Comparison of ENCODE assay signal across 1 cellular context in the genomic region with DNA sequence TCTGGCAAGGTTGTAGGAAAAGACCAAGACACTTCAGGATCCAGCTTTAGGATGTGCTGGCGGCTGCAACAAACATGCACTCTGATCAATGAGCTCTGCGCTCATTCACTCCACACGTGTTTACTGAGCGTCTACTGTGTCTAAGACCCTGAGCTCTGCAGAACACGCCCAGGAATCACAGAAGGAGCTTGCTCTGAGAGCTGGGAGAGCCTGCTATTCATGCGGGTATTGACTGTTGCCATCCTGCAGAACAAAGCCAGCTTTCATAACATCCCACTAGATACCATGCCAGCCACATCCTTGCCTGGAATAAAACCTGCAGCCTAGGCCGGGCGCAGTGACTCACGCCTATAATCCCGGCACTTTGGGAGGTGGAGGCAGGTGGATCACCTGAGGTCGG.
TF ChIP-seq lines count a peak whose summit lies in the region.

No MANE protein-coding gene starts in this region.

TF ChIP-seq in HepG2, 621 proteins besides CTCF, POLR2A, EP300 and RAD21 (continues in another document):
- TF ChIP-seq SRSF1 (optimal IDR thresholded peaks at IDR 0.05; ENCODE audit: low read depth, low read length) (no peak), TBX2 (CRISPR knock-in tag; IDR thresholded peaks at IDR 0.05; ENCODE audit: borderline replicate concordance) (0 out of 2 replicates have a peak, but pooled peaks have one; percentile 59), ZNF816 (CRISPR knock-in tag; IDR thresholded peaks at IDR 0.05; ENCODE audit: borderline replicate concordance) (no peak), SPEN (CRISPR knock-in tag; IDR thresholded peaks at IDR 0.05; ENCODE audit: low read depth) (no peak), HMG20B (CRISPR knock-in tag; conservative IDR thresholded peaks at IDR 0.05) (peak; percentile 59; the same call in 1 of the 2 replicates), ZNF572 (CRISPR knock-in tag; IDR thresholded peaks at IDR 0.05) (0 out of 2 replicates have a peak, but pooled peaks have one; percentile 36), TCF12 (IDR thresholded peaks at IDR 0.05) (no peak), TCF12 (CRISPR knock-in tag; IDR thresholded peaks at IDR 0.05) (no peak), ZNF567 (CRISPR knock-in tag; IDR thresholded peaks at IDR 0.05; ENCODE audit: borderline replicate concordance) (no peak), KLF9 (CRISPR knock-in tag; IDR thresholded peaks at IDR 0.05; ENCODE audit: low read depth) (no peak), ZNF558 (CRISPR knock-in tag; IDR thresholded peaks at IDR 0.05; ENCODE audit: borderline replicate concordance) (no peak), POLR2G (IDR thresholded peaks at IDR 0.05; ENCODE audit: low read depth, low read length) (no peak), PAWR (CRISPR knock-in tag; IDR thresholded peaks at IDR 0.05; ENCODE audit: borderline replicate concordance) (no peak), SAFB2 (CRISPR knock-in tag; IDR thresholded peaks at IDR 0.05; ENCODE audit: borderline replicate concordance, low read depth) (no peak), RARG (CRISPR knock-in tag; IDR thresholded peaks at IDR 0.05; ENCODE audit: low read depth) (no peak), ZNF616 (CRISPR knock-in tag; IDR thresholded peaks at IDR 0.05; ENCODE audit: low read depth) (no peak), ZNF3 (CRISPR knock-in tag; IDR thresholded peaks at IDR 0.05) (peak; percentile 85; the same call in 1 of the 2 replicates), ZNF510 (CRISPR knock-in tag; IDR thresholded peaks at IDR 0.05; ENCODE audit: low read depth) (no peak), XRCC5 (optimal IDR thresholded peaks at IDR 0.05; ENCODE audit: low read length) (no peak), ZNF337 (CRISPR knock-in tag; IDR thresholded peaks at IDR 0.05; ENCODE audit: borderline replicate concordance, low read depth) (no peak), ZNF10 (CRISPR knock-in tag; IDR thresholded peaks at IDR 0.05; ENCODE audit: borderline replicate concordance, low read depth) (no peak), LCORL (IDR thresholded peaks at IDR 0.05) (no peak), LCORL (CRISPR knock-in tag; IDR thresholded peaks at IDR 0.05) (no peak), ZNF138 (CRISPR knock-in tag; IDR thresholded peaks at IDR 0.05; ENCODE audit: low read depth) (no peak), KAT2B (IDR thresholded peaks at IDR 0.05; ENCODE audit: borderline replicate concordance, low read depth, low read length) (no peak), FOSL2 (CRISPR knock-in tag; IDR thresholded peaks at IDR 0.05) (peak; percentile 78)
- TF ChIP-seq, protein P1, sequence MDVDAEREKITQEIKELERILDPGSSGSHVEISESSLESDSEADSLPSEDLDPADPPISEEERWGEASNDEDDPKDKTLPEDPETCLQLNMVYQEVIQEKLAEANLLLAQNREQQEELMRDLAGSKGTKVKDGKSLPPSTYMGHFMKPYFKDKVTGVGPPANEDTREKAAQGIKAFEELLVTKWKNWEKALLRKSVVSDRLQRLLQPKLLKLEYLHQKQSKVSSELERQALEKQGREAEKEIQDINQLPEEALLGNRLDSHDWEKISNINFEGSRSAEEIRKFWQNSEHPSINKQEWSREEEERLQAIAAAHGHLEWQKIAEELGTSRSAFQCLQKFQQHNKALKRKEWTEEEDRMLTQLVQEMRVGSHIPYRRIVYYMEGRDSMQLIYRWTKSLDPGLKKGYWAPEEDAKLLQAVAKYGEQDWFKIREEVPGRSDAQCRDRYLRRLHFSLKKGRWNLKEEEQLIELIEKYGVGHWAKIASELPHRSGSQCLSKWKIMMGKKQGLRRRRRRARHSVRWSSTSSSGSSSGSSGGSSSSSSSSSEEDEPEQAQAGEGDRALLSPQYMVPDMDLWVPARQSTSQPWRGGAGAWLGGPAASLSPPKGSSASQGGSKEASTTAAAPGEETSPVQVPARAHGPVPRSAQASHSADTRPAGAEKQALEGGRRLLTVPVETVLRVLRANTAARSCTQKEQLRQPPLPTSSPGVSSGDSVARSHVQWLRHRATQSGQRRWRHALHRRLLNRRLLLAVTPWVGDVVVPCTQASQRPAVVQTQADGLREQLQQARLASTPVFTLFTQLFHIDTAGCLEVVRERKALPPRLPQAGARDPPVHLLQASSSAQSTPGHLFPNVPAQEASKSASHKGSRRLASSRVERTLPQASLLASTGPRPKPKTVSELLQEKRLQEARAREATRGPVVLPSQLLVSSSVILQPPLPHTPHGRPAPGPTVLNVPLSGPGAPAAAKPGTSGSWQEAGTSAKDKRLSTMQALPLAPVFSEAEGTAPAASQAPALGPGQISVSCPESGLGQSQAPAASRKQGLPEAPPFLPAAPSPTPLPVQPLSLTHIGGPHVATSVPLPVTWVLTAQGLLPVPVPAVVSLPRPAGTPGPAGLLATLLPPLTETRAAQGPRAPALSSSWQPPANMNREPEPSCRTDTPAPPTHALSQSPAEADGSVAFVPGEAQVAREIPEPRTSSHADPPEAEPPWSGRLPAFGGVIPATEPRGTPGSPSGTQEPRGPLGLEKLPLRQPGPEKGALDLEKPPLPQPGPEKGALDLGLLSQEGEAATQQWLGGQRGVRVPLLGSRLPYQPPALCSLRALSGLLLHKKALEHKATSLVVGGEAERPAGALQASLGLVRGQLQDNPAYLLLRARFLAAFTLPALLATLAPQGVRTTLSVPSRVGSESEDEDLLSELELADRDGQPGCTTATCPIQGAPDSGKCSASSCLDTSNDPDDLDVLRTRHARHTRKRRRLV (CRISPR knock-in tag; IDR thresholded peaks at IDR 0.05): no peak
- TF ChIP-seq, protein P2, sequence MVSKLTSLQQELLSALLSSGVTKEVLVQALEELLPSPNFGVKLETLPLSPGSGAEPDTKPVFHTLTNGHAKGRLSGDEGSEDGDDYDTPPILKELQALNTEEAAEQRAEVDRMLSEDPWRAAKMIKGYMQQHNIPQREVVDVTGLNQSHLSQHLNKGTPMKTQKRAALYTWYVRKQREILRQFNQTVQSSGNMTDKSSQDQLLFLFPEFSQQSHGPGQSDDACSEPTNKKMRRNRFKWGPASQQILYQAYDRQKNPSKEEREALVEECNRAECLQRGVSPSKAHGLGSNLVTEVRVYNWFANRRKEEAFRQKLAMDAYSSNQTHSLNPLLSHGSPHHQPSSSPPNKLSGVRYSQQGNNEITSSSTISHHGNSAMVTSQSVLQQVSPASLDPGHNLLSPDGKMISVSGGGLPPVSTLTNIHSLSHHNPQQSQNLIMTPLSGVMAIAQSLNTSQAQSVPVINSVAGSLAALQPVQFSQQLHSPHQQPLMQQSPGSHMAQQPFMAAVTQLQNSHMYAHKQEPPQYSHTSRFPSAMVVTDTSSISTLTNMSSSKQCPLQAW (CRISPR knock-in tag; IDR thresholded peaks at IDR 0.05): 0 out of 2 replicates have a peak, but pooled peaks have one; percentile 40
- TF ChIP-seq, protein P3, sequence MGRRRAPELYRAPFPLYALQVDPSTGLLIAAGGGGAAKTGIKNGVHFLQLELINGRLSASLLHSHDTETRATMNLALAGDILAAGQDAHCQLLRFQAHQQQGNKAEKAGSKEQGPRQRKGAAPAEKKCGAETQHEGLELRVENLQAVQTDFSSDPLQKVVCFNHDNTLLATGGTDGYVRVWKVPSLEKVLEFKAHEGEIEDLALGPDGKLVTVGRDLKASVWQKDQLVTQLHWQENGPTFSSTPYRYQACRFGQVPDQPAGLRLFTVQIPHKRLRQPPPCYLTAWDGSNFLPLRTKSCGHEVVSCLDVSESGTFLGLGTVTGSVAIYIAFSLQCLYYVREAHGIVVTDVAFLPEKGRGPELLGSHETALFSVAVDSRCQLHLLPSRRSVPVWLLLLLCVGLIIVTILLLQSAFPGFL (CRISPR knock-in tag; IDR thresholded peaks at IDR 0.05): no peak
- TF ChIP-seq, protein P4, sequence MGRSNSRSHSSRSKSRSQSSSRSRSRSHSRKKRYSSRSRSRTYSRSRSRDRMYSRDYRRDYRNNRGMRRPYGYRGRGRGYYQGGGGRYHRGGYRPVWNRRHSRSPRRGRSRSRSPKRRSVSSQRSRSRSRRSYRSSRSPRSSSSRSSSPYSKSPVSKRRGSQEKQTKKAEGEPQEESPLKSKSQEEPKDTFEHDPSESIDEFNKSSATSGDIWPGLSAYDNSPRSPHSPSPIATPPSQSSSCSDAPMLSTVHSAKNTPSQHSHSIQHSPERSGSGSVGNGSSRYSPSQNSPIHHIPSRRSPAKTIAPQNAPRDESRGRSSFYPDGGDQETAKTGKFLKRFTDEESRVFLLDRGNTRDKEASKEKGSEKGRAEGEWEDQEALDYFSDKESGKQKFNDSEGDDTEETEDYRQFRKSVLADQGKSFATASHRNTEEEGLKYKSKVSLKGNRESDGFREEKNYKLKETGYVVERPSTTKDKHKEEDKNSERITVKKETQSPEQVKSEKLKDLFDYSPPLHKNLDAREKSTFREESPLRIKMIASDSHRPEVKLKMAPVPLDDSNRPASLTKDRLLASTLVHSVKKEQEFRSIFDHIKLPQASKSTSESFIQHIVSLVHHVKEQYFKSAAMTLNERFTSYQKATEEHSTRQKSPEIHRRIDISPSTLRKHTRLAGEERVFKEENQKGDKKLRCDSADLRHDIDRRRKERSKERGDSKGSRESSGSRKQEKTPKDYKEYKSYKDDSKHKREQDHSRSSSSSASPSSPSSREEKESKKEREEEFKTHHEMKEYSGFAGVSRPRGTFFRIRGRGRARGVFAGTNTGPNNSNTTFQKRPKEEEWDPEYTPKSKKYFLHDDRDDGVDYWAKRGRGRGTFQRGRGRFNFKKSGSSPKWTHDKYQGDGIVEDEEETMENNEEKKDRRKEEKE (IDR thresholded peaks at IDR 0.05): no peak
- TF ChIP-seq, protein P5, sequence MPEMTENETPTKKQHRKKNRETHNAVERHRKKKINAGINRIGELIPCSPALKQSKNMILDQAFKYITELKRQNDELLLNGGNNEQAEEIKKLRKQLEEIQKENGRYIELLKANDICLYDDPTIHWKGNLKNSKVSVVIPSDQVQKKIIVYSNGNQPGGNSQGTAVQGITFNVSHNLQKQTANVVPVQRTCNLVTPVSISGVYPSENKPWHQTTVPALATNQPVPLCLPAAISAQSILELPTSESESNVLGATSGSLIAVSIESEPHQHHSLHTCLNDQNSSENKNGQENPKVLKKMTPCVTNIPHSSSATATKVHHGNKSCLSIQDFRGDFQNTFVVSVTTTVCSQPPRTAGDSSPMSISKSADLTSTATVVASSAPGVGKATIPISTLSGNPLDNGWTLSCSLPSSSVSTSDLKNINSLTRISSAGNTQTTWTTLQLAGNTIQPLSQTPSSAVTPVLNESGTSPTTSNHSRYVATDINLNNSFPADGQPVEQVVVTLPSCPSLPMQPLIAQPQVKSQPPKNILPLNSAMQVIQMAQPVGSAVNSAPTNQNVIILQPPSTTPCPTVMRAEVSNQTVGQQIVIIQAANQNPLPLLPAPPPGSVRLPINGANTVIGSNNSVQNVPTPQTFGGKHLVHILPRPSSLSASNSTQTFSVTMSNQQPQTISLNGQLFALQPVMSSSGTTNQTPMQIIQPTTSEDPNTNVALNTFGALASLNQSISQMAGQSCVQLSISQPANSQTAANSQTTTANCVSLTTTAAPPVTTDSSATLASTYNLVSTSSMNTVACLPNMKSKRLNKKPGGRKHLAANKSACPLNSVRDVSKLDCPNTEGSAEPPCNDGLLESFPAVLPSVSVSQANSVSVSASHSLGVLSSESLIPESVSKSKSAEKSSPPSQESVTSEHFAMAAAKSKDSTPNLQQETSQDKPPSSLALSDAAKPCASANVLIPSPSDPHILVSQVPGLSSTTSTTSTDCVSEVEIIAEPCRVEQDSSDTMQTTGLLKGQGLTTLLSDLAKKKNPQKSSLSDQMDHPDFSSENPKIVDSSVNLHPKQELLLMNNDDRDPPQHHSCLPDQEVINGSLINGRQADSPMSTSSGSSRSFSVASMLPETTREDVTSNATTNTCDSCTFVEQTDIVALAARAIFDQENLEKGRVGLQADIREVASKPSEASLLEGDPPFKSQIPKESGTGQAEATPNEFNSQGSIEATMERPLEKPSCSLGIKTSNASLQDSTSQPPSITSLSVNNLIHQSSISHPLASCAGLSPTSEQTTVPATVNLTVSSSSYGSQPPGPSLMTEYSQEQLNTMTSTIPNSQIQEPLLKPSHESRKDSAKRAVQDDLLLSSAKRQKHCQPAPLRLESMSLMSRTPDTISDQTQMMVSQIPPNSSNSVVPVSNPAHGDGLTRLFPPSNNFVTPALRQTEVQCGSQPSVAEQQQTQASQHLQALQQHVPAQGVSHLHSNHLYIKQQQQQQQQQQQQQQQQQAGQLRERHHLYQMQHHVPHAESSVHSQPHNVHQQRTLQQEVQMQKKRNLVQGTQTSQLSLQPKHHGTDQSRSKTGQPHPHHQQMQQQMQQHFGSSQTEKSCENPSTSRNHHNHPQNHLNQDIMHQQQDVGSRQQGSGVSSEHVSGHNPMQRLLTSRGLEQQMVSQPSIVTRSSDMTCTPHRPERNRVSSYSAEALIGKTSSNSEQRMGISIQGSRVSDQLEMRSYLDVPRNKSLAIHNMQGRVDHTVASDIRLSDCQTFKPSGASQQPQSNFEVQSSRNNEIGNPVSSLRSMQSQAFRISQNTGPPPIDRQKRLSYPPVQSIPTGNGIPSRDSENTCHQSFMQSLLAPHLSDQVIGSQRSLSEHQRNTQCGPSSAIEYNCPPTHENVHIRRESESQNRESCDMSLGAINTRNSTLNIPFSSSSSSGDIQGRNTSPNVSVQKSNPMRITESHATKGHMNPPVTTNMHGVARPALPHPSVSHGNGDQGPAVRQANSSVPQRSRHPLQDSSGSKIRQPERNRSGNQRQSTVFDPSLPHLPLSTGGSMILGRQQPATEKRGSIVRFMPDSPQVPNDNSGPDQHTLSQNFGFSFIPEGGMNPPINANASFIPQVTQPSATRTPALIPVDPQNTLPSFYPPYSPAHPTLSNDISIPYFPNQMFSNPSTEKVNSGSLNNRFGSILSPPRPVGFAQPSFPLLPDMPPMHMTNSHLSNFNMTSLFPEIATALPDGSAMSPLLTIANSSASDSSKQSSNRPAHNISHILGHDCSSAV (CRISPR knock-in tag; IDR thresholded peaks at IDR 0.05; ENCODE audit: borderline replicate concordance): no peak
- TF ChIP-seq, protein P6, sequence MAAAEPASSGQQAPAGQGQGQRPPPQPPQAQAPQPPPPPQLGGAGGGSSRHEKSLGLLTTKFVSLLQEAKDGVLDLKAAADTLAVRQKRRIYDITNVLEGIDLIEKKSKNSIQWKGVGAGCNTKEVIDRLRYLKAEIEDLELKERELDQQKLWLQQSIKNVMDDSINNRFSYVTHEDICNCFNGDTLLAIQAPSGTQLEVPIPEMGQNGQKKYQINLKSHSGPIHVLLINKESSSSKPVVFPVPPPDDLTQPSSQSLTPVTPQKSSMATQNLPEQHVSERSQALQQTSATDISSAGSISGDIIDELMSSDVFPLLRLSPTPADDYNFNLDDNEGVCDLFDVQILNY (CRISPR knock-in tag; conservative IDR thresholded peaks at IDR 0.05): no peak
- TF ChIP-seq, protein P7, sequence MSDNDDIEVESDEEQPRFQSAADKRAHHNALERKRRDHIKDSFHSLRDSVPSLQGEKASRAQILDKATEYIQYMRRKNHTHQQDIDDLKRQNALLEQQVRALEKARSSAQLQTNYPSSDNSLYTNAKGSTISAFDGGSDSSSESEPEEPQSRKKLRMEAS (IDR thresholded peaks at IDR 0.05): no peak
- TF ChIP-seq, protein P8, sequence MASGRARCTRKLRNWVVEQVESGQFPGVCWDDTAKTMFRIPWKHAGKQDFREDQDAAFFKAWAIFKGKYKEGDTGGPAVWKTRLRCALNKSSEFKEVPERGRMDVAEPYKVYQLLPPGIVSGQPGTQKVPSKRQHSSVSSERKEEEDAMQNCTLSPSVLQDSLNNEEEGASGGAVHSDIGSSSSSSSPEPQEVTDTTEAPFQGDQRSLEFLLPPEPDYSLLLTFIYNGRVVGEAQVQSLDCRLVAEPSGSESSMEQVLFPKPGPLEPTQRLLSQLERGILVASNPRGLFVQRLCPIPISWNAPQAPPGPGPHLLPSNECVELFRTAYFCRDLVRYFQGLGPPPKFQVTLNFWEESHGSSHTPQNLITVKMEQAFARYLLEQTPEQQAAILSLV (CRISPR knock-in tag; IDR thresholded peaks at IDR 0.05; ENCODE audit: borderline replicate concordance): no peak
- TF ChIP-seq, protein P9, sequence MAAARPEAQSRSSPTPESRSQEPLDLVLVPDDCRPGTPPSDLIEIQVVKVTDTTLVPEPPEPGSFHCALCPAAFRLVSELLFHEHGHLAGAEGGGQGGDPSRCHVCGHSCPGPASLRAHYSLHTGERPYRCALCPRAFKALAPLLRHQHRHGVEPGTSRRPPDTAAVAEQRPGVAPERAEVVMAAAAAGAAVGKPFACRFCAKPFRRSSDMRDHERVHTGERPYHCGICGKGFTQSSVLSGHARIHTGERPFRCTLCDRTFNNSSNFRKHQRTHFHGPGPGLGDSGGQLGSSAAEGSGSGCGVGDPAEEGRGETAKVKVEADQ (CRISPR knock-in tag; IDR thresholded peaks at IDR 0.05; ENCODE audit: borderline replicate concordance): no peak
